15 cellular contexts compared by ENCODE assay signal in genomic region chr12:45191239-45191638, GRCh38. TPM values are rescaled to one million over a fixed set of nuclear protein-coding genes. Genes with fewer than 3 reads are reported as not detected.
DNase-seq lines count a peak whose midpoint lies in the region; ATAC-seq and TF ChIP-seq lines count a peak whose summit lies in the region.
"Had no signal": no experiment of that assay in that cellular context is flagged by ENCODE, and none has a peak within 500 bp of the region (broad histone marks: within the 10 kb centered on the region; RNA-seq: fewer than 3 reads in every experiment).

No MANE protein-coding gene starts in this region.

- in situ Hi-C loops in GM23248 (cut with MboI) = loop anchor here (25.0 kb wide), 1 partner anchor 546 kb away; the partner anchor contains the start of gene ARID2

- ATAC-seq in activated T-helper 17 cell treated with anti-CD3 and anti-CD28 coated beads, Interleukin-2, amount 50 U/mL, for 72 hours (replicated peaks) = peak; percentile 77

- H3K27ac Mint-ChIP-seq in activated T-helper 17 cell treated with anti-CD3 and anti-CD28 coated beads, Interleukin-2, amount 50 U/mL, for 72 hours = no peak overlapping the region
- H3K27ac Mint-ChIP-seq: stimulated activated naive CD8-positive, alpha-beta T cell treated with anti-CD3 and anti-CD28 coated beads, Interleukin-15, Interleukin-2, amounts not matched to agents 100 ng/mL and 50 ng/mL, for 24 hours had no signal

- H4K20me1 ChIP-seq in GM23248 (ENCODE audit: insufficient read depth) = no peaks in the 10 kb centered on the region

- H3K27me3 ChIP-seq in ACC112 (ENCODE audit: insufficient read depth, low read length) (no peaks in the 10 kb centered on the region), GM23248 (replicated peaks; ENCODE audit: insufficient read depth) (no peaks in the 10 kb centered on the region)

- TF ChIP-seq CTCF in fibroblast of the aortic adventitia (IDR thresholded peaks at IDR 0.05; ENCODE audit: insufficient read depth, low read length) = no peak

- H3K9me2 ChIP-seq in GM23248 (ENCODE audit: insufficient read depth) = no peaks in the 10 kb centered on the region

- H3K4me3 ChIP-seq in ACC112 (ENCODE audit: low read depth, low read length) (no peak overlapping the region), GM23248 (no peak overlapping the region), fibroblast of the aortic adventitia (ENCODE audit: low read depth, low read length) (no peak overlapping the region)

- H3K79me2 ChIP-seq in ACC112 (ENCODE audit: control insufficient read depth, insufficient read depth, low read length, unreplicated experiment) (no peaks in the 10 kb centered on the region), GM23248 (ENCODE audit: insufficient read depth) (no peaks in the 10 kb centered on the region)

- no peak overlapping the region for H3K4me2 ChIP-seq in GM23248 (ENCODE audit: unreplicated experiment)

- peaks cover 11% of the 10 kb centered on the region for H3K36me3 Mint-ChIP-seq in activated T-helper 17 cell treated with anti-CD3 and anti-CD28 coated beads, Interleukin-2, amount 50 U/mL, for 72 hours (ENCODE audit: low read depth)

- H3K27ac ChIP-seq in ACC112 (ENCODE audit: low read depth, low read length) = 0 out of 2 replicates have a peak overlapping the region, but pooled peaks have one; percentile 63
- H3K27ac ChIP-seq in GM23248 = no peak overlapping the region

- H3K9me3 Mint-ChIP-seq in activated T-helper 17 cell treated with anti-CD3 and anti-CD28 coated beads, Interleukin-2, amount 50 U/mL, for 72 hours = no peaks in the 10 kb centered on the region
- H3K9me3 Mint-ChIP-seq: CD14-positive monocyte; stimulated activated naive CD8-positive, alpha-beta T cell treated with anti-CD3 and anti-CD28 coated beads, Interleukin-15, Interleukin-2, amounts not matched to agents 100 ng/mL and 50 ng/mL, for 24 hours had no signal

- peak; percentile 60 for DNase-seq in GM23248
- peak; percentile 33 for DNase-seq in fibroblast of the aortic adventitia (ENCODE audit: low read depth)
- no peak for DNase-seq in NCI-H2029 treated with DMSO at 0.1 percent for 48 hours (lab: John Stamatoyannopoulos, UW)
- DNase-seq in SW480 (ENCODE audit: low spot score) = no peak
- no peak for DNase-seq in COLO668 (lab: John Stamatoyannopoulos, UW; ENCODE audit: unreplicated experiment)
- DNase-seq in NCI-H2029 (lab: John Stamatoyannopoulos, UW) = no peak
- DNase-seq: kidney; NCI-H1694 treated with DMSO at 0.1 percent for 48 hours; NCI-H774; retina; stimulated activated CD4-positive, alpha-beta T cell treated with anti-CD3 and anti-CD28 coated beads, Interleukin-4, amount 100 ng/mL, for 1 hour had no signal

- H3K4me1 Mint-ChIP-seq in activated T-helper 17 cell treated with anti-CD3 and anti-CD28 coated beads, Interleukin-2, amount 50 U/mL, for 72 hours = peaks cover 6% of the 10 kb centered on the region

- no peak overlapping the region for H3K9ac ChIP-seq in GM23248

- H3K36me3 ChIP-seq in ACC112 (ENCODE audit: insufficient read depth, low read length) = no peaks in the 10 kb centered on the region
- H3K36me3 ChIP-seq in GM23248 (ENCODE audit: low read depth) = no peaks in the 10 kb centered on the region

- H3K9me3 ChIP-seq in GM23248 (ENCODE audit: low read depth) = no peaks in the 10 kb centered on the region

- H3F3A ChIP-seq in GM23248 (ENCODE audit: insufficient read depth) = peaks cover 20% of the 10 kb centered on the region

- H2AFZ ChIP-seq in ACC112 (ENCODE audit: low read length, unreplicated experiment) (no peak overlapping the region), GM23248 (no peak overlapping the region)

- no peak overlapping the region for H3K4me3 Mint-ChIP-seq in activated T-helper 17 cell treated with anti-CD3 and anti-CD28 coated beads, Interleukin-2, amount 50 U/mL, for 72 hours
- H3K4me3 Mint-ChIP-seq: stimulated activated naive CD8-positive, alpha-beta T cell treated with anti-CD3 and anti-CD28 coated beads, Interleukin-15, Interleukin-2, amounts not matched to agents 100 ng/mL and 50 ng/mL, for 24 hours had no signal

- H3K4me1 ChIP-seq in ACC112 (ENCODE audit: control insufficient read depth, insufficient read depth, low read length, unreplicated experiment) = peaks cover 19% of the 10 kb centered on the region
- H3K4me1 ChIP-seq in GM23248 (ENCODE audit: insufficient read depth) = peaks cover 15% of the 10 kb centered on the region

- 67 to 74% methylated on average over 1 of the region's 1 CpG for WGBS in GM23248 (ENCODE audit: low coverage in 1 of 2, low lambda C conversion rate in 2 of 2, missing lambda C conversion rate in 2 of 2), 2 experiments

- no peaks in the 10 kb centered on the region for H3K27me3 Mint-ChIP-seq in activated T-helper 17 cell treated with anti-CD3 and anti-CD28 coated beads, Interleukin-2, amount 50 U/mL, for 72 hours
- H3K27me3 Mint-ChIP-seq: stimulated activated naive CD8-positive, alpha-beta T cell treated with anti-CD3 and anti-CD28 coated beads, Interleukin-15, Interleukin-2, amounts not matched to agents 100 ng/mL and 50 ng/mL, for 24 hours had no signal

RNA-seq across cellular contexts. Expression of gene ANO6, which starts 24.7 kb away (rescaled TPM):
- total RNA-seq in GM23248 (2014; rRNA removed; shearing (Covaris generic)) = 65.4 and 75.4 TPM in 2 replicates
- polyA plus RNA-seq in GM23248 (2016; fragmentation: Nextera tagmentation; extraction: Ambion mirVana) = 48.4 and 50.1 TPM in 2 replicates
- 10 to 100 TPM; 26.8 to 45.1 TPM for total RNA-seq in activated T-helper 17 cell treated with anti-CD3 and anti-CD28 coated beads, Interleukin-2, amount 50 U/mL, for 72 hours
- total RNA-seq in fibroblast of the aortic adventitia (ENCODE audit: low replicate concordance) = 39.7 and 81.2 TPM in 2 replicates

Comparison
In these comparisons a context has a peak if more than half of its experiments do, and no peak if none do; other contexts are left out.
1. DNase-seq: peak in GM23248 (single experiment) and fibroblast of the aortic adventitia (single experiment); none in NCI-H2029 treated with DMSO at 0.1 percent for 48 hours (single experiment), SW480 (single experiment), COLO668 (single experiment) and NCI-H2029 (single experiment).